ENCODE assay signal across 26 cellular contexts in genomic region chrX:42770566-42770965, GRCh38. TPM values are rescaled to one million over a fixed set of nuclear protein-coding genes. Genes with fewer than 3 reads are reported as not detected.
"Had no signal": no experiment of that assay in that cellular context is flagged by ENCODE, and none has a peak within 500 bp of the region (broad histone marks: within the 10 kb centered on the region; RNA-seq: fewer than 3 reads in every experiment).

No MANE protein-coding gene starts in this region.

- H3K27ac Mint-ChIP-seq: activated CD8-positive, alpha-beta memory T cell treated with anti-CD3 and anti-CD28 coated beads, Interleukin-2, amount 10 ng/mL, durations not matched to agents 7 days and 5 days; activated naive CD4-positive, alpha-beta T cell treated with anti-CD3 and anti-CD28 coated beads, Interleukin-2, amount 50 U/mL, for 72 hours; activated naive CD8-positive, alpha-beta T cell treated with anti-CD3 and anti-CD28 coated beads, Interleukin-2, amount 50 U/mL, for 24 hours; activated T-cell treated with anti-CD3 and anti-CD28 coated beads, Interleukin-2, amount 50 U/mL, for 24 hours; T-helper 1 cell treated with Interleukin-12 subunit alpha and Interleukin-12 subunit beta and Interleukin-4 antibody, amounts not matched to agents 30 μg/mL and 1 μg/mL, for 36 hours had no signal

- ATAC-seq: activated CD4-positive, CD25-positive, alpha-beta regulatory T cell treated with anti-CD3 and anti-CD28 coated beads, Interleukin-2, amount 50 U/mL, for 24 hours; activated CD8-positive, alpha-beta memory T cell treated with anti-CD3 and anti-CD28 coated beads, Interleukin-2, amount 10 ng/mL, durations not matched to agents 7 days and 5 days; activated naive CD4-positive, alpha-beta T cell treated with anti-CD3 and anti-CD28 coated beads, Interleukin-2, amount 50 U/mL, for 72 hours; activated naive CD8-positive, alpha-beta T cell treated with anti-CD3 and anti-CD28 coated beads, Interleukin-2, amount 50 U/mL, for 24 hours; Panc1 had no signal

- H3K4me3 Mint-ChIP-seq: activated CD8-positive, alpha-beta memory T cell treated with anti-CD3 and anti-CD28 coated beads, Interleukin-2, amount 10 ng/mL, durations not matched to agents 7 days and 5 days; activated naive CD8-positive, alpha-beta T cell treated with anti-CD3 and anti-CD28 coated beads, Interleukin-2, amount 50 U/mL, for 24 hours; activated T-cell treated with anti-CD3 and anti-CD28 coated beads, Interleukin-2, amount 50 U/mL, for 24 hours; T-helper 1 cell treated with Interleukin-12 subunit alpha and Interleukin-12 subunit beta and Interleukin-4 antibody, amounts not matched to agents 30 μg/mL and 1 μg/mL, for 36 hours had no signal

- H3K4me3 ChIP-seq: cardiac muscle cell, MG63, SJCRH30 had no signal

- H3K36me3 Mint-ChIP-seq: activated CD8-positive, alpha-beta memory T cell treated with anti-CD3 and anti-CD28 coated beads, Interleukin-2, amount 10 ng/mL, durations not matched to agents 7 days and 5 days; activated naive CD4-positive, alpha-beta T cell treated with anti-CD3 and anti-CD28 coated beads, Interleukin-2, amount 50 U/mL, for 72 hours had no signal

- DNase-seq: activated CD4-positive, alpha-beta T cell treated with anti-CD3 and anti-CD28 coated beads for 4 hours; activated CD8-positive, alpha-beta memory T cell treated with anti-CD3 and anti-CD28 coated beads, Interleukin-2, amount 10 ng/mL, durations not matched to agents 7 days and 5 days; activated effector memory CD4-positive, alpha-beta T cell treated with anti-CD3 and anti-CD28 coated beads, Interleukin-2, amount 50 U/mL, for 16 hours; activated naive CD4-positive, alpha-beta T cell treated with Interleukin-2 at 50 U/mL for 16 hours; activated naive CD8-positive, alpha-beta T cell treated with anti-CD3 and anti-CD28 coated beads, Interleukin-2, amount 50 U/mL, for 24 hours; activated T-cell treated with anti-CD3 and anti-CD28 coated beads, Interleukin-2, amount 50 U/mL, for 24 hours; amygdala; brain microvascular endothelial cell; cerebellar nuclear complex; MG63; MV-4-11; NCI-H1092 treated with DMSO at 0.1 percent for 48 hours; NCI-H1436; NCI-H1694 treated with DMSO at 0.1 percent for 48 hours; NCI-H2029 treated with DMSO at 0.1 percent for 48 hours; NCI-H510A treated with DMSO at 0.1 percent for 48 hours; NCI-H69; NK-92 treated with Interleukin-12 subunit alpha and Interleukin-12 subunit beta, amount 100 ng/mL, for 24 hours; OCI-M1; Right ventricle myocardium superior; SJCRH30 had no signal

- H3K4me1 Mint-ChIP-seq: activated CD8-positive, alpha-beta memory T cell treated with anti-CD3 and anti-CD28 coated beads, Interleukin-2, amount 10 ng/mL, durations not matched to agents 7 days and 5 days had no signal

- H3K9me3 Mint-ChIP-seq: activated naive CD8-positive, alpha-beta T cell treated with anti-CD3 and anti-CD28 coated beads, Interleukin-2, amount 50 U/mL, for 24 hours; activated T-cell treated with anti-CD3 and anti-CD28 coated beads, Interleukin-2, amount 50 U/mL, for 24 hours; T-helper 1 cell treated with Interleukin-12 subunit alpha and Interleukin-12 subunit beta and Interleukin-4 antibody, amounts not matched to agents 30 μg/mL and 1 μg/mL, for 36 hours had no signal

- H3K27me3 Mint-ChIP-seq: activated CD8-positive, alpha-beta memory T cell treated with anti-CD3 and anti-CD28 coated beads, Interleukin-2, amount 10 ng/mL, durations not matched to agents 7 days and 5 days; activated naive CD8-positive, alpha-beta T cell treated with anti-CD3 and anti-CD28 coated beads, Interleukin-2, amount 50 U/mL, for 24 hours had no signal

RNA-seq across cellular contexts. Expression of gene PPP1R2C, which starts 7.4 kb away (rescaled TPM):
- total RNA-seq: activated CD8-positive, alpha-beta memory T cell treated with anti-CD3 and anti-CD28 coated beads, Interleukin-2, amount 10 ng/mL, durations not matched to agents 7 days and 5 days; activated naive CD4-positive, alpha-beta T cell treated with anti-CD3 and anti-CD28 coated beads, Interleukin-2, amount 50 U/mL, for 72 hours; cardiac muscle cell; Right ventricle myocardium superior; SJCRH30 had no signal
- polyA plus RNA-seq: cardiac muscle cell had no signal
